Comparison of ENCODE assay signal across 9 cellular contexts in the genomic region with DNA sequence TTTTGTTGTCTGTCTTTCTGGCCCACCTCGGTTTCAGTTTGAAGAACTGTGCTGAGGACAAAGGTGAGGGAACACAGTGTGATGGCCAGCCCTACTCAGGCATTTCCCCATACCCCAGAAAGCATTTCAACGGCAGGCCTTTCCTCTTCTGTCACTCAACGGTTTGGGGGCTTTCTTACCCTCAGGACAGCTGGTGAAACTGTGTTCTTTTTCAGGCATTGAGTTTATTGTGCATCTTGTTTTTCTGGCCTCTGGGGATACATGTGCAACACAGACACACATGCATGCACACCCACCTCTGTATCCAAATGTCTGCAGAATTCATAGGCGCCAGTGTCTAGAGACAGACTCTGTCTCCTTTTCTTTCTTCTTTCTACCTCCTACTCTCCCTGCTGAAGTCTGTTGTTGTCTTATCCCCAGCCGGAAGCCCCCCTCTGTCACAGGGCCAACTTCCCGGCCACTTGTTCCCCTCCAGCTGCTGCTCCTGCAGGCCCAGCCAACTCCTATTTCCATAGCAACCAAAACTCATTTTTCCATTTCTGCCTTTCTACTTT. TPM values are rescaled to one million over a fixed set of nuclear protein-coding genes. Genes with fewer than 3 reads are reported as not detected.
DNase-seq lines count a peak whose midpoint lies in the region; ATAC-seq lines count a peak whose summit lies in the region.
"Had no signal": no experiment of that assay in that cellular context is flagged by ENCODE, and none has a peak within 500 bp of the region (broad histone marks: within the 10 kb centered on the region; RNA-seq: fewer than 3 reads in every experiment).

No MANE protein-coding gene starts in this region.

- intact Hi-C loops in right cardiac atrium (cut with DNase I) = no loop called here

- DNase-seq in DMS 273 treated with DMSO at 0.1 percent for 48 hours (lab: John Stamatoyannopoulos, UW) (peak; percentile 40), NCI-H446 (lab: John Stamatoyannopoulos, UW) (peak; percentile 54 to 78), right cardiac atrium (peak; percentile 76 to 94 (median 90)), NCI-H1048 (lab: John Stamatoyannopoulos, UW) (no peak), NOMO-1 (lab: John Stamatoyannopoulos, UW; ENCODE audit: unreplicated experiment in 2 of 2) (no peak), SIG-M5 (lab: John Stamatoyannopoulos, UW) (no peak)

- ATAC-seq in GM21737 (IDR thresholded peaks at IDR 0.05; ENCODE audit: unreplicated experiment) = peak; percentile 45
- peak; percentile 88 for ATAC-seq in right cardiac atrium

- no peak overlapping the region for H3K4me3 ChIP-seq in right cardiac atrium (ENCODE audit: low read length)

- peaks cover 10% of the 10 kb centered on the region for H3K4me1 ChIP-seq in right cardiac atrium (ENCODE audit: control insufficient read depth, insufficient read depth, low read length)

- H3K27ac ChIP-seq in right cardiac atrium (ENCODE audit: low read length) (peak overlapping the region; percentile 78), temporal lobe (ENCODE audit: low read depth, low read length) (peak overlapping the region; percentile 27)
- H3K27ac ChIP-seq: VCaP had no signal

- H3K9me3 ChIP-seq in right cardiac atrium (ENCODE audit: control insufficient read depth, low read length) = no peaks in the 10 kb centered on the region

- H3K27me3 ChIP-seq in right cardiac atrium (ENCODE audit: control insufficient read depth, insufficient read depth) = no peaks in the 10 kb centered on the region

- WGBS in right cardiac atrium = 20% methylated on average over 6 of the region's 6 CpGs

RNA-seq across cellular contexts. Expression of gene CHD9, which starts 17.0 kb away (rescaled TPM):
- total RNA-seq in right cardiac atrium (10 to 100 TPM; 49.4 to 73.5 (median 57.4) TPM), temporal lobe (156 TPM)
- 7.3 TPM for polyA plus RNA-seq in right cardiac atrium

RNA-seq across cellular contexts. Expression of gene CHD9NB, which starts 19.1 kb away (rescaled TPM):
- under 1 TPM; 0.50 to 0.94 (median 0.77) TPM for total RNA-seq in right cardiac atrium
- polyA plus RNA-seq in right cardiac atrium = 0.77 TPM
- 0.25 TPM for total RNA-seq in temporal lobe

Comparison
In these comparisons a context has a peak if more than half of its experiments do, and no peak if none do; other contexts are left out.
1. DNase-seq: peak in DMS 273 treated with DMSO at 0.1 percent for 48 hours (single experiment), NCI-H446 (2 of 2) and right cardiac atrium (3 of 3); none in NCI-H1048 (single experiment), NOMO-1 (0 of 2) and SIG-M5 (single experiment).